In the genomic region with DNA sequence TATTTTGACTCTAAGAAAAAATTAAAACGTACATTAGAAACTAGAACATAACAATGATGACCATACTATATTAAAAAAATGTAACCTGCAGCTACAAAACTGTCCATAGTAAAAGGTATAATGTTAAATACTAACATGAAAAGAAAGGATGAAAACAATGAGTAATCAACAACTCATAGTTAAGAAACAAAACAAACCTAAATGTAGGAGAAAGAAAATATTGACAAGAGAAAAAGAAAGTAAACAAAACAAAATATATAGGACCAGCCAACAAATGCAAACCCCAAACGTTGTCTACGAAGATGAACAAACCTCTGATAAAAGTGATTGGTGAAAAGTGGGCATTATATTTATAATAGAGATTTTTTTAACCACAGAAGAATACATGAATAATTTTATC, we compare ENCODE assay signal across 8 cellular contexts. TPM values are rescaled to one million over a fixed set of nuclear protein-coding genes. Genes with fewer than 3 reads are reported as not detected.
"Had no signal": no experiment of that assay in that cellular context is flagged by ENCODE, and none has a peak within 500 bp of the region (broad histone marks: within the 10 kb centered on the region; RNA-seq: fewer than 3 reads in every experiment).

No MANE protein-coding gene starts in this region.

- ATAC-seq: K562 had no signal

- H3K27ac Mint-ChIP-seq: IgD-negative memory B cell had no signal

- H3K4me2 ChIP-seq: KMS-11 had no signal

- H3K36me3 Mint-ChIP-seq: IgD-negative memory B cell had no signal

- H3K9ac ChIP-seq: KMS-11 had no signal

- H3K4me3 ChIP-seq: K562 had no signal

- H3K4me1 Mint-ChIP-seq: IgD-negative memory B cell had no signal

- H3K27ac ChIP-seq: HL-60, KMS-11 had no signal

- H3K4me3 Mint-ChIP-seq: IgD-negative memory B cell had no signal

- DNase-seq: IMR-90, KBM-7, KG1 had no signal

- FAIRE-seq: HTR-8/SVneo, K562 had no signal

RNA-seq across cellular contexts. Expression of a gene that starts 41.1 kb away (rescaled TPM):
- polyA plus RNA-seq: IgD-negative memory B cell had no signal
